In the genomic region with DNA sequence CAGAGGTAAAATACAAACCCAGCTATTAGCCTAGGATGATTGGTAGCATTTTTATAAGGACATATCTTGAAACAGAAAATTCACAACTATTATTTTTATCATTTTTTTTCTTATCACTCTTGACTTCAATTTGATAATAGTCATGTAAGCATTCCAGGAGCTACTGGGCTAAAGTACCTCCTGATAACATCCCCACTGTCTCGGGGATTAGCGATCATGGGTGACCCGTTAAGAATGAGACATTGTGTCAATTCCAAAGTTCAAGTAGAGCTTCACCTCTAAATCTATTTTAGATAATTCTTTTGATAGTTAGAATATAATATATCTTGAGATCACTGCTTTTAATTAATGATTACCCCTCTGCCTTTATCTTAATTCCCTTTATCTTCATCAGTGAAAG, we compare ENCODE assay signal across 3 cellular contexts.
"Had no signal": no experiment of that assay in that cellular context is flagged by ENCODE, and none has a peak within 500 bp of the region (broad histone marks: within the 10 kb centered on the region; RNA-seq: fewer than 3 reads in every experiment).

No MANE protein-coding gene starts in this region.

- H3K4me3 ChIP-seq: GM12878 had no signal

- DNase-seq: GDM1, GF-D8 had no signal
